In the genomic region with DNA sequence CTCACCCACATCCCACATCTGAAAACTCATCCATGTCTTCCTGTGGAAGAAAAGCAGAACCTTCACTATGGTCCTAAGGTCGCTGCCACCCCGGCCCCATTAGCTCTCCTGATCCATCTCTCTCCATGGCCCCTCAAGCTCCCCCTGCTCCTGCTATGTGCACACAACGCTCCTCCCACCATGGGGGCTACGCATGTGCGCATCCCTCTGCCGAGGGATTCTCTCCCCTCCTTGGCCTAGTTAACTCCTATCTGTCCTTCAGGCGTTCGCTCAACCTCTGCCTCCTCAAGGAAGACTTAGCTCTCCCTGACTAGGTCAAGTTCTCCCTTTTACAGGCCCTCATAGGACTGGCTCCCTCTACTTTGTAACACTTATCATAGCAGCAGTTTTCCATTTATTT, we compare ENCODE assay signal across 23 cellular contexts. TPM values are rescaled to one million over a fixed set of nuclear protein-coding genes. Genes with fewer than 3 reads are reported as not detected.
DNase-seq lines count a peak whose midpoint lies in the region; ATAC-seq, FAIRE-seq and TF ChIP-seq lines count a peak whose summit lies in the region.
"Had no signal": no experiment of that assay in that cellular context is flagged by ENCODE, and none has a peak within 500 bp of the region (broad histone marks: within the 10 kb centered on the region; RNA-seq: fewer than 3 reads in every experiment).

No MANE protein-coding gene starts in this region.

- no peak for ATAC-seq in T-helper 17 cell
- ATAC-seq in stimulated activated naive CD8-positive, alpha-beta T cell treated with anti-CD3 and anti-CD28 coated beads, Interleukin-15, amount 100 ng/mL, for 72 hours = no peak
- ATAC-seq: foreskin keratinocyte, GM12878, left lung, mucosa of descending colon, pancreas had no signal

- H3K9me3 Mint-ChIP-seq in activated naive CD4-positive, alpha-beta T cell treated with anti-CD3 and anti-CD28 coated beads for 36 hours = no peaks in the 10 kb centered on the region
- H3K9me3 Mint-ChIP-seq in dendritic cell treated with granulocyte-macrophage colony-stimulating factor and Interleukin-4, amounts not matched to agents 40 ng/mL and 50 ng/mL, for 4 days = no peaks in the 10 kb centered on the region
- H3K9me3 Mint-ChIP-seq in stimulated activated naive CD8-positive, alpha-beta T cell treated with anti-CD3 and anti-CD28 coated beads, Interleukin-15, amount 100 ng/mL, for 72 hours = no peaks in the 10 kb centered on the region

- H3K36me3 Mint-ChIP-seq in activated naive CD4-positive, alpha-beta T cell treated with anti-CD3 and anti-CD28 coated beads for 36 hours (ENCODE audit: low read depth) = peaks cover 64% of the 10 kb centered on the region
- peaks cover 20% of the 10 kb centered on the region for H3K36me3 Mint-ChIP-seq in T-helper 17 cell (ENCODE audit: low read depth)
- H3K36me3 Mint-ChIP-seq in dendritic cell treated with granulocyte-macrophage colony-stimulating factor and Interleukin-4, amounts not matched to agents 40 ng/mL and 50 ng/mL, for 4 days (ENCODE audit: low read depth) = peaks cover 99% of the 10 kb centered on the region

- intact Hi-C loops in activated naive CD4-positive, alpha-beta T cell treated with anti-CD3 and anti-CD28 coated beads for 36 hours (cut with micrococcal nuclease) = loop anchor here (10.0 kb wide), 1 partner anchor 863 kb away; no protein-coding TSS in a partner anchor
- intact Hi-C loops in dendritic cell treated with granulocyte-macrophage colony-stimulating factor and Interleukin-4, amounts not matched to agents 40 ng/mL and 50 ng/mL, for 4 days (cut with micrococcal nuclease) = no loop called here

- H3K27ac Mint-ChIP-seq in activated naive CD4-positive, alpha-beta T cell treated with anti-CD3 and anti-CD28 coated beads for 36 hours = peak overlapping the region; percentile 80
- peak overlapping the region; percentile 99 for H3K27ac Mint-ChIP-seq in T-helper 17 cell
- H3K27ac Mint-ChIP-seq in dendritic cell treated with granulocyte-macrophage colony-stimulating factor and Interleukin-4, amounts not matched to agents 40 ng/mL and 50 ng/mL, for 4 days = peak overlapping the region; percentile 1
- H3K27ac Mint-ChIP-seq in stimulated activated naive CD8-positive, alpha-beta T cell treated with anti-CD3 and anti-CD28 coated beads, Interleukin-15, amount 100 ng/mL, for 72 hours = peak overlapping the region; percentile 14 to 95

- CTCF ChIA-PET in activated naive CD4-positive, alpha-beta T cell treated with anti-CD3 and anti-CD28 coated beads for 36 hours (lab: Charles Lee) = no interaction called here

- no peak for TF ChIP-seq POLR2A in H54 (IDR thresholded peaks at IDR 0.05; ENCODE audit: low read depth, low read length)

- H3K27me3 Mint-ChIP-seq in activated naive CD4-positive, alpha-beta T cell treated with anti-CD3 and anti-CD28 coated beads for 36 hours (ENCODE audit: low read depth) = no peaks in the 10 kb centered on the region
- no peaks in the 10 kb centered on the region for H3K27me3 Mint-ChIP-seq in T-helper 17 cell
- no peaks in the 10 kb centered on the region for H3K27me3 Mint-ChIP-seq in dendritic cell treated with granulocyte-macrophage colony-stimulating factor and Interleukin-4, amounts not matched to agents 40 ng/mL and 50 ng/mL, for 4 days
- H3K27me3 Mint-ChIP-seq in stimulated activated naive CD8-positive, alpha-beta T cell treated with anti-CD3 and anti-CD28 coated beads, Interleukin-15, amount 100 ng/mL, for 72 hours = no peaks in the 10 kb centered on the region

- no peak for DNase-seq in activated naive CD4-positive, alpha-beta T cell treated with anti-CD3 and anti-CD28 coated beads for 36 hours
- DNase-seq in activated naive CD4-positive, alpha-beta T cell treated with anti-CD3 and anti-CD28 coated beads, Interleukin-2, amount 50 U/mL, for 16 hours = no peak
- DNase-seq in T-helper 17 cell = no peak
- DNase-seq in stimulated activated naive CD8-positive, alpha-beta T cell treated with anti-CD3 and anti-CD28 coated beads, Interleukin-15, amount 100 ng/mL, for 72 hours = no peak
- DNase-seq in DMS114 treated with DMSO at 0.1 percent for 48 hours (lab: John Stamatoyannopoulos, UW; ENCODE audit: unreplicated experiment) = no peak
- no peak for DNase-seq in AG20443 (ENCODE audit: low spot score)
- no peak for DNase-seq in H54 (ENCODE audit: insufficient read length, low spot score)
- DNase-seq: activated CD8-positive, alpha-beta memory T cell treated with anti-CD3 and anti-CD28 coated beads, Interleukin-2, amount 50 U/mL, for 48 hours; Calu3; foreskin keratinocyte; GDM1; NCI-H146; NCI-H226; pancreas had no signal

- no peaks in the 10 kb centered on the region for H3K9me3 ChIP-seq in T-helper 17 cell (ENCODE audit: control insufficient read depth, low read length, poor library complexity, severe bottlenecking)
- H3K9me3 ChIP-seq: left lung, mucosa of descending colon, pancreas, suprapubic skin had no signal

- no peak overlapping the region for H3K4me3 Mint-ChIP-seq in activated naive CD4-positive, alpha-beta T cell treated with anti-CD3 and anti-CD28 coated beads for 36 hours
- H3K4me3 Mint-ChIP-seq in T-helper 17 cell = peak overlapping the region; percentile 85
- H3K4me3 Mint-ChIP-seq in dendritic cell treated with granulocyte-macrophage colony-stimulating factor and Interleukin-4, amounts not matched to agents 40 ng/mL and 50 ng/mL, for 4 days = no peak overlapping the region
- H3K4me3 Mint-ChIP-seq in stimulated activated naive CD8-positive, alpha-beta T cell treated with anti-CD3 and anti-CD28 coated beads, Interleukin-15, amount 100 ng/mL, for 72 hours = peak overlapping the region; percentile 65 to 67

- FAIRE-seq in H54 (lab: Jason Lieb, UNC) = no peak
- FAIRE-seq: GM12878, pancreas had no signal

- H3K4me1 Mint-ChIP-seq in activated naive CD4-positive, alpha-beta T cell treated with anti-CD3 and anti-CD28 coated beads for 36 hours (ENCODE audit: low read depth) = peaks cover 87% of the 10 kb centered on the region
- H3K4me1 Mint-ChIP-seq in T-helper 17 cell = peaks cover 73% of the 10 kb centered on the region
- peaks cover 80% of the 10 kb centered on the region for H3K4me1 Mint-ChIP-seq in dendritic cell treated with granulocyte-macrophage colony-stimulating factor and Interleukin-4, amounts not matched to agents 40 ng/mL and 50 ng/mL, for 4 days (ENCODE audit: low read depth)
- peaks cover 93% of the 10 kb centered on the region for H3K4me1 Mint-ChIP-seq in stimulated activated naive CD8-positive, alpha-beta T cell treated with anti-CD3 and anti-CD28 coated beads, Interleukin-15, amount 100 ng/mL, for 72 hours

RNA-seq across cellular contexts. Expression of gene AKNA, which starts 9.8 kb away (rescaled TPM):
- total RNA-seq in activated naive CD4-positive, alpha-beta T cell treated with anti-CD3 and anti-CD28 coated beads for 36 hours = 100 to 1,000 TPM; 107 to 118 TPM
- total RNA-seq in T-helper 17 cell = 100 to 1,000 TPM; 263 to 323 TPM

RNA-seq across cellular contexts. Expression of gene ORM2, which starts 48.3 kb away (rescaled TPM):
- not detected for total RNA-seq in activated naive CD4-positive, alpha-beta T cell treated with anti-CD3 and anti-CD28 coated beads for 36 hours
- total RNA-seq in T-helper 17 cell = not detected
- total RNA-seq: Calu3, cerebellum, foreskin keratinocyte, HT1080, MCF 10A, RPMI7951 had no signal

RNA-seq across cellular contexts. Expression of gene ORM1, which starts 55.1 kb away (rescaled TPM):
- not detected for total RNA-seq in activated naive CD4-positive, alpha-beta T cell treated with anti-CD3 and anti-CD28 coated beads for 36 hours
- total RNA-seq in T-helper 17 cell = not detected
- total RNA-seq: Calu3, cerebellum, foreskin keratinocyte, HT1080, MCF 10A, RPMI7951 had no signal

Comparison
In these comparisons a context has a peak if more than half of its experiments do, and no peak if none do; other contexts are left out.
1. H3K27ac Mint-ChIP-seq: peak in every context shown above with its lines; median percentile 99 in T-helper 17 cell; 80 in activated naive CD4-positive, alpha-beta T cell treated with anti-CD3 and anti-CD28 coated beads for 36 hours; 54 in stimulated activated naive CD8-positive, alpha-beta T cell treated with anti-CD3 and anti-CD28 coated beads, Interleukin-15, amount 100 ng/mL, for 72 hours; 1 in dendritic cell treated with granulocyte-macrophage colony-stimulating factor and Interleukin-4, amounts not matched to agents 40 ng/mL and 50 ng/mL, for 4 days.
2. H3K4me3 Mint-ChIP-seq: peak in T-helper 17 cell (single experiment) and stimulated activated naive CD8-positive, alpha-beta T cell treated with anti-CD3 and anti-CD28 coated beads, Interleukin-15, amount 100 ng/mL, for 72 hours (2 of 2); none in activated naive CD4-positive, alpha-beta T cell treated with anti-CD3 and anti-CD28 coated beads for 36 hours (single experiment) and dendritic cell treated with granulocyte-macrophage colony-stimulating factor and Interleukin-4, amounts not matched to agents 40 ng/mL and 50 ng/mL, for 4 days (single experiment).